8 cellular contexts compared by ENCODE assay signal in genomic region chr16:75494696-75495601, GRCh38.
A peak's percentile ranks its signal among the peaks of the same experiment; 100 is the strongest.
DNase-seq lines count a peak whose midpoint lies in the region; ATAC-seq and FAIRE-seq lines count a peak whose summit lies in the region.

Gene CHST6 (minus strand): TSS chr16:75495441. CDS start chr16:75479828, 15,613 bp downstream.

- no peak within 1 kb of the TSS for H3K27ac ChIP-seq in muscle layer of colon (ENCODE audit: low read depth, low read length)

- DNase-seq in NCI-H2227 (lab: John Stamatoyannopoulos, UW; ENCODE audit: unreplicated experiment), result peak; percentile 71
- DNase-seq in NCI-H2227 treated with DMSO at 0.1 percent for 48 hours (lab: John Stamatoyannopoulos, UW), result no peak
- DNase-seq in T-helper 2 cell treated with Interferon-gamma antibody and Interleukin-4, amounts not matched to agents 5 μg/mL and 100 μg/mL, for 36 hours (ENCODE audit: low spot score), result peak; percentile 16
- peak; percentile 36 for DNase-seq in epidermal melanocyte (ENCODE audit: insufficient read length, low spot score)
- DNase-seq in urothelium cell line (ENCODE audit: low spot score), result peak; percentile 90
- no peak for DNase-seq in NCI-H2081 (lab: John Stamatoyannopoulos, UW)

- H3K9me3 Mint-ChIP-seq in T-helper 2 cell treated with Interferon-gamma antibody and Interleukin-4, amounts not matched to agents 5 μg/mL and 100 μg/mL, for 36 hours, result no peaks in the 10 kb centered on the region

- H3K9ac ChIP-seq in muscle layer of colon (ENCODE audit: low read length), result no peak within 1 kb of the TSS

- H3K27ac Mint-ChIP-seq in T-helper 2 cell treated with Interferon-gamma antibody and Interleukin-4, amounts not matched to agents 5 μg/mL and 100 μg/mL, for 36 hours, result no peak within 1 kb of the TSS

- peaks cover 0 to 18% of the 10 kb centered on the region in 2 donors for H3K27me3 ChIP-seq in muscle layer of colon (ENCODE audit: control insufficient read depth in 1 of 2, insufficient read depth in 2 of 2, low read length in 2 of 2)

- peak; percentile 27 for FAIRE-seq in urothelium cell line (lab: Jason Lieb, UNC)

- peaks cover 17% of the 10 kb centered on the region for H3K27me3 Mint-ChIP-seq in T-helper 2 cell treated with Interferon-gamma antibody and Interleukin-4, amounts not matched to agents 5 μg/mL and 100 μg/mL, for 36 hours (ENCODE audit: low read depth)

- H3K4me3 Mint-ChIP-seq in T-helper 2 cell treated with Interferon-gamma antibody and Interleukin-4, amounts not matched to agents 5 μg/mL and 100 μg/mL, for 36 hours, result peak within 1 kb of the TSS; percentile 57

- no peaks in the 10 kb centered on the region for H3K36me3 ChIP-seq in muscle layer of colon (ENCODE audit: insufficient read depth, low read length)

- peak within 1 kb of the TSS; percentile 23 to 43 for H3K4me3 ChIP-seq in muscle layer of colon (ENCODE audit: low read depth in 1 of 2, low read length in 2 of 2)

- no peaks in the 10 kb centered on the region for H3K36me3 Mint-ChIP-seq in T-helper 2 cell treated with Interferon-gamma antibody and Interleukin-4, amounts not matched to agents 5 μg/mL and 100 μg/mL, for 36 hours (ENCODE audit: low read depth)

- peaks cover 4% of the 10 kb centered on the region for H3K4me1 ChIP-seq in muscle layer of colon (ENCODE audit: insufficient read depth, low read length)

- ATAC-seq in HG02588 (IDR thresholded peaks at IDR 0.05; ENCODE audit: unreplicated experiment), result peak; percentile 56

- H3K9me3 ChIP-seq in muscle layer of colon (ENCODE audit: low read length), result no peaks in the 10 kb centered on the region

- peaks cover 2% of the 10 kb centered on the region for H3K4me1 Mint-ChIP-seq in T-helper 2 cell treated with Interferon-gamma antibody and Interleukin-4, amounts not matched to agents 5 μg/mL and 100 μg/mL, for 36 hours (ENCODE audit: low read depth)

Comparison
In these comparisons a context has a peak if more than half of its experiments do, and no peak if none do; other contexts are left out.
1. DNase-seq: peak in NCI-H2227 (single experiment), T-helper 2 cell treated with Interferon-gamma antibody and Interleukin-4, amounts not matched to agents 5 μg/mL and 100 μg/mL, for 36 hours (single experiment), epidermal melanocyte (single experiment) and urothelium cell line (single experiment); none in NCI-H2227 treated with DMSO at 0.1 percent for 48 hours (single experiment) and NCI-H2081 (0 of 2).